ENCODE assay signal across 12 cellular contexts in the genomic region with DNA sequence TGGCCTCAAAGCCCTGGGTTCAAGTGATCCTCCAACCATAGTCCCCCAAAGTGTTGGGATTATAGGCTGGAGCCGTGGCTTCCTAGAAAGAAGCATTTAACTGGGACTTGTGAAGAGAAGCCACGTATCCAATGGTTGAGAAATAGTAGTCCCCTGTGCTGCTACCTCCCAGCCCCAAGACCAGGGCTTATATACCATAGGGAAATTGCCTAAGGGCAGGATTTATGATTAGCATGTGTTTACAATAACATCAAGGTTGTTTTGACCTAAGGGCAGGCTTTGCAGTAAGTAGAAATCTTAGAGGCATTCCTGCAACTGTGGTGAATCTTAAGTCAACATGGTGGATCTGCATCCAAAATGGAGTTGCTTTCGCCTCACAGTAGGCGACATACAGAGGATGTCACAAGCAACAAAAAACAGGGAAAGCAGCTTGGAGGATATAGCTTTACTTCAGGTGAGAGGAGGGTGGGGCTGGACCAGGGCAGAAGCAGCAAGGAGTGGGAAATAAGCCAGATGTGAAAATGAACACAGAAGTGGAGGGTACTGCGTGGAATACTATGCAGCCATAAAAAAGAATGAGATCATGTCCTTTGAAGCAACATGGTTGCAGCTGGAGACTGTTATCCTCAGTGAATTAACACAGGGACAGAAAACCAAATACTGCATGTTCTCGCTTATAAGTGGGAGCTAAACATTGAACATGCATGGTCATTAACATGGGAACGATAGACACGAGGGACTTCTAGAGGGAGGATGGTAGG. TPM values are rescaled to one million over a fixed set of nuclear protein-coding genes. Genes with fewer than 3 reads are reported as not detected.
A peak's percentile ranks its signal among the peaks of the same experiment; 100 is the strongest.
DNase-seq lines count a peak whose midpoint lies in the region; ATAC-seq and TF ChIP-seq lines count a peak whose summit lies in the region.
"Had no signal": no experiment of that assay in that cellular context is flagged by ENCODE, and none has a peak within 500 bp of the region (broad histone marks: within the 10 kb centered on the region; RNA-seq: fewer than 3 reads in every experiment).

No MANE protein-coding gene starts in this region.

- CTCF ChIA-PET in activated CD4-positive, alpha-beta memory T cell treated with anti-CD3 and anti-CD28 coated beads for 36 hours (lab: Charles Lee) = no interaction called here
- CTCF ChIA-PET in activated CD4-positive, alpha-beta memory T cell treated with anti-CD3 and anti-CD28 coated beads, Interleukin-2, amount 10 ng/mL, durations not matched to agents 7 days and 5 days (lab: Charles Lee) = no interaction called here
- CTCF ChIA-PET in T-cell (lab: Charles Lee) = interaction anchor here in 1 of 2 donors (0.8 kb wide), 1 partner anchor 15 kb away, joined by 3 read pairs; no protein-coding TSS in a partner anchor

- H3K36me3 Mint-ChIP-seq in activated CD4-positive, alpha-beta memory T cell treated with anti-CD3 and anti-CD28 coated beads for 36 hours = peaks cover 4% of the 10 kb centered on the region
- peaks cover 24% of the 10 kb centered on the region for H3K36me3 Mint-ChIP-seq in activated CD4-positive, alpha-beta memory T cell treated with anti-CD3 and anti-CD28 coated beads, Interleukin-2, amount 10 ng/mL, durations not matched to agents 7 days and 5 days (ENCODE audit: low read depth)
- peaks cover 3% of the 10 kb centered on the region for H3K36me3 Mint-ChIP-seq in T-cell

- TF ChIP-seq CTCF in fibroblast of villous mesenchyme (IDR thresholded peaks at IDR 0.05; ENCODE audit: insufficient read depth, low read depth, low read length) = no peak

- peaks cover 71% of the 10 kb centered on the region for H3K4me1 Mint-ChIP-seq in activated CD4-positive, alpha-beta memory T cell treated with anti-CD3 and anti-CD28 coated beads for 36 hours (ENCODE audit: low read depth)
- H3K4me1 Mint-ChIP-seq in activated CD4-positive, alpha-beta memory T cell treated with anti-CD3 and anti-CD28 coated beads, Interleukin-2, amount 10 ng/mL, durations not matched to agents 7 days and 5 days = peaks cover 62% of the 10 kb centered on the region
- peaks cover 42 to 75% (median 57%) of the 10 kb centered on the region in 3 donors for H3K4me1 Mint-ChIP-seq in T-cell

- ATAC-seq in T-cell (replicated peaks in 1 of 4) = no peak

- intact Hi-C loops in activated CD4-positive, alpha-beta memory T cell treated with anti-CD3 and anti-CD28 coated beads for 36 hours (cut with micrococcal nuclease) = no loop called here

- H3K9me3 Mint-ChIP-seq in activated CD4-positive, alpha-beta memory T cell treated with anti-CD3 and anti-CD28 coated beads for 36 hours = peaks cover 6% of the 10 kb centered on the region
- peaks cover 6% of the 10 kb centered on the region for H3K9me3 Mint-ChIP-seq in activated CD4-positive, alpha-beta memory T cell treated with anti-CD3 and anti-CD28 coated beads, Interleukin-2, amount 10 ng/mL, durations not matched to agents 7 days and 5 days
- H3K9me3 Mint-ChIP-seq in T-cell = peaks cover 0 to 5% (median 2%) of the 10 kb centered on the region in 3 donors

- H3K4me3 Mint-ChIP-seq in activated CD4-positive, alpha-beta memory T cell treated with anti-CD3 and anti-CD28 coated beads for 36 hours = no peak overlapping the region
- H3K4me3 Mint-ChIP-seq in activated CD4-positive, alpha-beta memory T cell treated with anti-CD3 and anti-CD28 coated beads, Interleukin-2, amount 10 ng/mL, durations not matched to agents 7 days and 5 days = no peak overlapping the region
- no peak overlapping the region for H3K4me3 Mint-ChIP-seq in T-cell

- no peaks in the 10 kb centered on the region for H3K27me3 Mint-ChIP-seq in activated CD4-positive, alpha-beta memory T cell treated with anti-CD3 and anti-CD28 coated beads for 36 hours
- H3K27me3 Mint-ChIP-seq in activated CD4-positive, alpha-beta memory T cell treated with anti-CD3 and anti-CD28 coated beads, Interleukin-2, amount 10 ng/mL, durations not matched to agents 7 days and 5 days = peaks cover 20% of the 10 kb centered on the region
- H3K27me3 Mint-ChIP-seq in T-cell = no peaks in the 10 kb centered on the region

- peak; percentile 3 for DNase-seq in activated CD4-positive, alpha-beta memory T cell treated with anti-CD3 and anti-CD28 coated beads for 36 hours
- DNase-seq in activated CD4-positive, alpha-beta memory T cell treated with anti-CD3 and anti-CD28 coated beads, Interleukin-2, amount 10 ng/mL, durations not matched to agents 7 days and 5 days = no peak
- DNase-seq in T-cell (no peak), fibroblast of villous mesenchyme (ENCODE audit: low read depth) (peak; percentile 45), NCI-H774 (lab: John Stamatoyannopoulos, UW) (no peak), hypothalamus (lab: John Stamatoyannopoulos, UW) (no peak), NCI-H1436 (lab: John Stamatoyannopoulos, UW) (no peak)
- peak; percentile 18 for DNase-seq in stimulated activated CD8-positive, alpha-beta memory T cell treated with anti-CD3 and anti-CD28 coated beads, Interleukin-4, amount 100 ng/mL, for 48 hours
- DNase-seq: Caco-2; dorsolateral prefrontal cortex; NK-92 treated with Interleukin-12 subunit alpha and Interleukin-12 subunit beta, amount 100 ng/mL, for 24 hours; small intestine had no signal

- POLR2A ChIA-PET in activated CD4-positive, alpha-beta memory T cell treated with anti-CD3 and anti-CD28 coated beads for 36 hours (lab: Charles Lee) = interaction anchor here (1.0 kb wide), 1 partner anchor 11 kb away, joined by 4 read pairs; no protein-coding TSS in a partner anchor
- POLR2A ChIA-PET in activated CD4-positive, alpha-beta memory T cell treated with anti-CD3 and anti-CD28 coated beads, Interleukin-2, amount 10 ng/mL, durations not matched to agents 7 days and 5 days (lab: Charles Lee) = interaction anchor here (0.9 to 1.6 kb wide), 3 partner anchors 13 to 52 kb away, joined by 3 to 4 read pairs (median 4); no protein-coding TSS in a partner anchor
- POLR2A ChIA-PET in T-cell (lab: Charles Lee) = no interaction called here

- H3K4me3 ChIP-seq in fibroblast of villous mesenchyme (ENCODE audit: low read depth, low read length) = no peak overlapping the region
- H3K4me3 ChIP-seq: dorsolateral prefrontal cortex had no signal

- no peak overlapping the region for H3K27ac Mint-ChIP-seq in activated CD4-positive, alpha-beta memory T cell treated with anti-CD3 and anti-CD28 coated beads for 36 hours
- H3K27ac Mint-ChIP-seq in activated CD4-positive, alpha-beta memory T cell treated with anti-CD3 and anti-CD28 coated beads, Interleukin-2, amount 10 ng/mL, durations not matched to agents 7 days and 5 days = no peak overlapping the region
- peak overlapping the region; percentile 1 to 64 for H3K27ac Mint-ChIP-seq in T-cell

RNA-seq across cellular contexts. Expression of gene NSMCE1, which starts 18.7 kb away (rescaled TPM):
- 100 to 1,000 TPM; 120 to 121 TPM for total RNA-seq in activated CD4-positive, alpha-beta memory T cell treated with anti-CD3 and anti-CD28 coated beads for 36 hours
- total RNA-seq in activated CD4-positive, alpha-beta memory T cell treated with anti-CD3 and anti-CD28 coated beads, Interleukin-2, amount 10 ng/mL, durations not matched to agents 7 days and 5 days = 100 to 1,000 TPM; 100 to 106 TPM
- total RNA-seq in T-cell (10 to 100 TPM; 53.5 to 83.2 (median 73.9) TPM), fibroblast of villous mesenchyme (60.2 and 69.1 TPM in 2 replicates)

RNA-seq across cellular contexts. Expression of gene IL4R, which starts 26.5 kb away (rescaled TPM):
- total RNA-seq in activated CD4-positive, alpha-beta memory T cell treated with anti-CD3 and anti-CD28 coated beads for 36 hours = 100 to 1,000 TPM; 146 to 153 TPM
- total RNA-seq in activated CD4-positive, alpha-beta memory T cell treated with anti-CD3 and anti-CD28 coated beads, Interleukin-2, amount 10 ng/mL, durations not matched to agents 7 days and 5 days = 100 to 1,000 TPM; 257 to 268 TPM
- 100 to 1,000 TPM; 186 to 281 (median 221) TPM for total RNA-seq in T-cell
- 25.0 and 43.2 TPM in 2 replicates for total RNA-seq in fibroblast of villous mesenchyme

Comparison
In these comparisons a context has a peak if more than half of its experiments do, and no peak if none do; other contexts are left out.
1. DNase-seq: peak in activated CD4-positive, alpha-beta memory T cell treated with anti-CD3 and anti-CD28 coated beads for 36 hours (single experiment), fibroblast of villous mesenchyme (single experiment) and stimulated activated CD8-positive, alpha-beta memory T cell treated with anti-CD3 and anti-CD28 coated beads, Interleukin-4, amount 100 ng/mL, for 48 hours (single experiment); none in activated CD4-positive, alpha-beta memory T cell treated with anti-CD3 and anti-CD28 coated beads, Interleukin-2, amount 10 ng/mL, durations not matched to agents 7 days and 5 days (single experiment), T-cell (0 of 34), NCI-H774 (single experiment), hypothalamus (0 of 51) and NCI-H1436 (single experiment).
2. H3K27ac Mint-ChIP-seq: peak in T-cell (2 of 2); none in activated CD4-positive, alpha-beta memory T cell treated with anti-CD3 and anti-CD28 coated beads for 36 hours (single experiment) and activated CD4-positive, alpha-beta memory T cell treated with anti-CD3 and anti-CD28 coated beads, Interleukin-2, amount 10 ng/mL, durations not matched to agents 7 days and 5 days (single experiment).
3. POLR2A ChIA-PET loops: an anchor here in activated CD4-positive, alpha-beta memory T cell treated with anti-CD3 and anti-CD28 coated beads for 36 hours (1.0 kb wide) and activated CD4-positive, alpha-beta memory T cell treated with anti-CD3 and anti-CD28 coated beads, Interleukin-2, amount 10 ng/mL, durations not matched to agents 7 days and 5 days (0.9 to 1.6 kb wide); none called in T-cell.